Comparison of ENCODE assay signal across 14 cellular contexts in the genomic region with DNA sequence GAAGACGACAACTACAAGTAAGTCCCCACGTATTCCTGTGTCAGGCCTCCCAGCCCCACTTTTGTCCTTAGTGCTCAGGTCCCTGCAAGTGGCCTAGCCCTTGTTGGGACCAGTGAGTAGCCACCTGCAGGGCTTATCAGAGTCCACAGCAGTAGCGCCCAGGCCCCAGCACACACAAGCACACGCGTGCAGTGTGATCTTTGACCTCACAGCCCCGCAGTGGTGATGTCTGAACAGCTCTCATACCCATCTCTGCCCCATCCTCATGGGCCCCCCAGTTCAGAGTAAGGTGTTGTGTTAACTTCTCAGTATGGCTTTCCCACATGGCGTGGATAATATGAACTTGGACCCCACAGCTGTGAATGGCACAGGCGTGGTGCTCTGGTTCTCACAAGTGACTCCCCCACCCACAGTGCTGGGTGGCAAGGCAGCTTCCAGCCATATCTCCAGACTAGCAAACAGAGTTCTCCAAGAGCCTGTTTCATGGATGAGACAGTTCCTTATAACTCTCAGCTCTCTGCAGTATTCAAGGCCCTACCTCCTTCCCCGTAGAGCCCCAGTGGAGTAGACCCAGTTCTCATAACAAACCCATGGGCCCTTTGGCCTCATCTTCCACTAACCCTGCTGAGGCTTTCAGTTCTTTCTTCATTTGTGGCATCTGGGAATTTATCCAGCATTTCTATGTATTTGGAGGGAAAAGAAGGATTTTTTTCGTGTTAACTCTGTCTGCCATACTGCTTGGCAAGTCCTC. TPM values are rescaled to one million over a fixed set of nuclear protein-coding genes. Genes with fewer than 3 reads are reported as not detected.
DNase-seq lines count a peak whose midpoint lies in the region; ATAC-seq and TF ChIP-seq lines count a peak whose summit lies in the region.
"Had no signal": no experiment of that assay in that cellular context is flagged by ENCODE, and none has a peak within 500 bp of the region (broad histone marks: within the 10 kb centered on the region; RNA-seq: fewer than 3 reads in every experiment).

No MANE protein-coding gene starts in this region.

- no peak overlapping the region for H3K4me3 Mint-ChIP-seq in activated T-cell treated with anti-CD3 and anti-CD28 coated beads, Interleukin-2, amount 50 U/mL, for 4 hours
- H3K4me3 Mint-ChIP-seq in osteocyte (ENCODE audit: unreplicated experiment): peak overlapping the region; percentile 15

- H3K36me3 Mint-ChIP-seq in activated T-cell treated with anti-CD3 and anti-CD28 coated beads, Interleukin-2, amount 50 U/mL, for 4 hours (ENCODE audit: insufficient read depth): peaks cover 11% of the 10 kb centered on the region
- no peaks in the 10 kb centered on the region for H3K36me3 Mint-ChIP-seq in osteocyte (ENCODE audit: unreplicated experiment)

- H3K9me3 ChIP-seq in vagina: no peaks in the 10 kb centered on the region
- H3K9me3 ChIP-seq: Caco-2, HAP-1 had no signal

- no peaks in the 10 kb centered on the region for H3K9me3 Mint-ChIP-seq in activated T-cell treated with anti-CD3 and anti-CD28 coated beads, Interleukin-2, amount 50 U/mL, for 4 hours
- no peaks in the 10 kb centered on the region for H3K9me3 Mint-ChIP-seq in osteocyte (ENCODE audit: unreplicated experiment)

- no peak for TF ChIP-seq CTCF in osteocyte (IDR thresholded peaks at IDR 0.05)
- no peak for TF ChIP-seq CTCF in vagina (IDR thresholded peaks at IDR 0.05)

- H3K4me1 Mint-ChIP-seq in activated T-cell treated with anti-CD3 and anti-CD28 coated beads, Interleukin-2, amount 50 U/mL, for 4 hours (ENCODE audit: low read depth): peaks cover under 1% of the 10 kb centered on the region
- peaks cover 27% of the 10 kb centered on the region for H3K4me1 Mint-ChIP-seq in osteocyte (ENCODE audit: unreplicated experiment)

- H3K27ac ChIP-seq in vagina: peak overlapping the region; percentile 56

- no peak for ATAC-seq in activated T-cell treated with anti-CD3 and anti-CD28 coated beads, Interleukin-2, amount 50 U/mL, for 4 hours
- no peak for ATAC-seq in GM18909 (IDR thresholded peaks at IDR 0.05; ENCODE audit: poor library complexity, unreplicated experiment)

- peaks cover 12% of the 10 kb centered on the region for H3K4me1 ChIP-seq in vagina
- H3K4me1 ChIP-seq: Caco-2, HAP-1 had no signal

- peak overlapping the region; percentile 53 for H3K27ac Mint-ChIP-seq in osteocyte (ENCODE audit: unreplicated experiment)

- no peak for TF ChIP-seq POLR2A in vagina (IDR thresholded peaks at IDR 0.05)

- H3K36me3 ChIP-seq in vagina: no peaks in the 10 kb centered on the region
- H3K36me3 ChIP-seq: HAP-1 had no signal

- no peak overlapping the region for H3K4me3 ChIP-seq in vagina
- H3K4me3 ChIP-seq: HAP-1 had no signal

- H3K27me3 Mint-ChIP-seq in activated T-cell treated with anti-CD3 and anti-CD28 coated beads, Interleukin-2, amount 50 U/mL, for 4 hours (ENCODE audit: low read depth): no peaks in the 10 kb centered on the region
- H3K27me3 Mint-ChIP-seq in osteocyte (ENCODE audit: unreplicated experiment): no peaks in the 10 kb centered on the region

- H3K27me3 ChIP-seq in vagina: no peaks in the 10 kb centered on the region

- DNase-seq in activated T-cell treated with anti-CD3 and anti-CD28 coated beads, Interleukin-2, amount 50 U/mL, for 48 hours: peak; percentile 4 to 8
- DNase-seq in activated T-cell treated with anti-CD3 and anti-CD28 coated beads, Interleukin-2, amount 50 U/mL, for 4 hours: no peak
- DNase-seq in brain pericyte (ENCODE audit: low read depth, low spot score): peak; percentile 88
- DNase-seq in osteocyte (ENCODE audit: extremely low spot score, unreplicated experiment): peak; percentile 65
- peak in 1 of 2 donors; percentile 85 for DNase-seq in vagina (ENCODE audit: extremely low spot score in 2 of 2)
- DNase-seq in HK-2 (ENCODE audit: unreplicated experiment): no peak
- no peak for DNase-seq in stimulated activated CD4-positive, alpha-beta T cell treated with anti-CD3 and anti-CD28 coated beads, Interleukin-2, amount 100 ng/mL, for 24 hours
- DNase-seq: C1 segment of cervical spinal cord, NCI-H1417 treated with DMSO at 0.1 percent for 48 hours, NCI-H2029 treated with DMSO at 0.1 percent for 48 hours, NCI-H524 had no signal

- intact Hi-C loops in vagina (cut with DNase I): no loop called here

RNA-seq across cellular contexts. Expression of gene ANGPTL2, which starts 46.5 kb away (rescaled TPM):
- total RNA-seq in activated T-cell treated with anti-CD3 and anti-CD28 coated beads, Interleukin-2, amount 50 U/mL, for 4 hours: under 1 TPM in 1 of 3 donors, not detected in 2; 0.05 TPM
- total RNA-seq in osteocyte: 34.8 and 40.0 TPM in 2 replicates
- total RNA-seq in vagina: 65.8 TPM
- total RNA-seq: Caco-2 had no signal

Comparison
In these comparisons a context has a peak if more than half of its experiments do, and no peak if none do; other contexts are left out.
1. DNase-seq: peak in activated T-cell treated with anti-CD3 and anti-CD28 coated beads, Interleukin-2, amount 50 U/mL, for 48 hours (2 of 2), brain pericyte (single experiment) and osteocyte (single experiment); none in activated T-cell treated with anti-CD3 and anti-CD28 coated beads, Interleukin-2, amount 50 U/mL, for 4 hours (single experiment), HK-2 (single experiment) and stimulated activated CD4-positive, alpha-beta T cell treated with anti-CD3 and anti-CD28 coated beads, Interleukin-2, amount 100 ng/mL, for 24 hours (0 of 2).
2. RNA of gene ANGPTL2, which starts 46.5 kb away (total RNA-seq): 65.8 TPM in vagina (single experiment) and 34.8 to 40.0 TPM in osteocyte; 0.05 TPM in activated T-cell treated with anti-CD3 and anti-CD28 coated beads, Interleukin-2, amount 50 U/mL, for 4 hours; every median in the first group is over 10 times any median in the second.